ENCODE assay signal across 21 cellular contexts in genomic region chr6:45951771-45952529, GRCh38.
DNase-seq lines count a peak whose midpoint lies in the region; ATAC-seq and TF ChIP-seq lines count a peak whose summit lies in the region.
"Had no signal": no experiment of that assay in that cellular context is flagged by ENCODE, and none has a peak within 500 bp of the region (broad histone marks: within the 10 kb centered on the region; RNA-seq: fewer than 3 reads in every experiment).

No MANE protein-coding gene starts in this region.

- H3K4me2 ChIP-seq in neural progenitor cell: no peak overlapping the region

- H3K4me3 ChIP-seq in heart right ventricle: peak overlapping the region in 1 of 10 donors; percentile 2
- H3K4me3 ChIP-seq in right atrium auricular region: no peak overlapping the region
- no peak overlapping the region for H3K4me3 ChIP-seq in fibroblast of villous mesenchyme (ENCODE audit: low read depth, low read length)
- no peak overlapping the region for H3K4me3 ChIP-seq in neural progenitor cell
- H3K4me3 ChIP-seq in upper lobe of right lung: no peak overlapping the region
- H3K4me3 ChIP-seq in tibial nerve: no peak overlapping the region
- H3K4me3 ChIP-seq: breast epithelium, esophagus squamous epithelium had no signal

- DNase-seq in heart right ventricle (no peak), right atrium auricular region (ENCODE audit: low spot score) (no peak), fibroblast of villous mesenchyme (ENCODE audit: low read depth) (peak; percentile 39), neural progenitor cell (ENCODE audit: low spot score) (no peak), upper lobe of right lung (no peak), tibial nerve (ENCODE audit: low spot score in 2 of 2) (no peak), SIG-M5 treated with dmso at 0.1 percent for 504 hours (lab: John Stamatoyannopoulos, UW; ENCODE audit: unreplicated experiment) (no peak), NCI-H226 (no peak)
- DNase-seq: ACHN; activated CD4-positive, alpha-beta memory T cell treated with anti-CD3 and anti-CD28 coated beads, Interleukin-2, amount 10 ng/mL, durations not matched to agents 7 days and 5 days; activated T-cell treated with anti-CD3 and anti-CD28 coated beads, Interleukin-2, amount 50 U/mL, for 48 hours; CD4-positive, alpha-beta T cell; esophagus squamous epithelium; hypothalamus; Kasumi-1; NCI-H1105 treated with DMSO at 0.1 percent for 48 hours; stimulated activated naive B cell treated with anti-CD40 and anti-IgM and Interleukin-4, amounts not matched to agents 10 μg/mL and 1 μg/mL and 100 μg/mL, for 72 hours; T-helper 1 cell had no signal

- no peaks in the 10 kb centered on the region for H3K79me2 ChIP-seq in neural progenitor cell (ENCODE audit: low read depth)

- H3K36me3 Mint-ChIP-seq in neural progenitor cell: no peaks in the 10 kb centered on the region

- H3K36me3 ChIP-seq in heart right ventricle: peaks cover 0 to 73% (median 27%) of the 10 kb centered on the region in 9 donors
- peaks cover 36% of the 10 kb centered on the region for H3K36me3 ChIP-seq in right atrium auricular region
- no peaks in the 10 kb centered on the region for H3K36me3 ChIP-seq in neural progenitor cell
- no peaks in the 10 kb centered on the region for H3K36me3 ChIP-seq in upper lobe of right lung
- H3K36me3 ChIP-seq in tibial nerve: no peaks in the 10 kb centered on the region
- H3K36me3 ChIP-seq: breast epithelium, esophagus squamous epithelium had no signal

- H3K9ac ChIP-seq in neural progenitor cell: no peak overlapping the region

- TF ChIP-seq CTCF in heart right ventricle (IDR thresholded peaks at IDR 0.05) (no peak), right atrium auricular region (IDR thresholded peaks at IDR 0.05) (no peak), fibroblast of villous mesenchyme (IDR thresholded peaks at IDR 0.05; ENCODE audit: insufficient read depth, low read depth, low read length) (no peak), neural progenitor cell (IDR thresholded peaks at IDR 0.05) (no peak), upper lobe of right lung (IDR thresholded peaks at IDR 0.05) (no peak), tibial nerve (IDR thresholded peaks at IDR 0.05) (no peak)

- H3K27me3 ChIP-seq in heart right ventricle (no peaks in the 10 kb centered on the region), right atrium auricular region (no peaks in the 10 kb centered on the region), neural progenitor cell (no peaks in the 10 kb centered on the region), upper lobe of right lung (no peaks in the 10 kb centered on the region), tibial nerve (no peaks in the 10 kb centered on the region)
- H3K27me3 ChIP-seq: breast epithelium had no signal

- TF ChIP-seq POLR2A in tibial nerve (IDR thresholded peaks at IDR 0.05): no peak

- H3K9me3 Mint-ChIP-seq in neural progenitor cell: no peaks in the 10 kb centered on the region
- H3K9me3 Mint-ChIP-seq: activated CD4-positive, alpha-beta memory T cell treated with anti-CD3 and anti-CD28 coated beads, Interleukin-2, amount 10 ng/mL, durations not matched to agents 7 days and 5 days; activated naive CD4-positive, alpha-beta T cell treated with anti-CD3 and anti-CD28 coated beads, Interleukin-2, amount 50 U/mL, for 72 hours; CD4-positive, alpha-beta T cell; stimulated activated naive B cell treated with anti-CD40 and anti-IgM and Interleukin-4, amounts not matched to agents 10 μg/mL and 1 μg/mL and 100 μg/mL, for 72 hours had no signal

- H3K9me3 ChIP-seq in heart right ventricle (no peaks in the 10 kb centered on the region), right atrium auricular region (no peaks in the 10 kb centered on the region), neural progenitor cell (ENCODE audit: low read depth) (no peaks in the 10 kb centered on the region), upper lobe of right lung (no peaks in the 10 kb centered on the region), tibial nerve (no peaks in the 10 kb centered on the region)
- H3K9me3 ChIP-seq: breast epithelium, esophagus squamous epithelium had no signal

- 41 to 51% methylated on average over 10 of the region's 10 CpGs for WGBS in heart right ventricle, 2 donors
- 48 to 55% methylated on average over 10 of the region's 10 CpGs for WGBS in tibial nerve, 2 donors

- no peak overlapping the region for H3K27ac Mint-ChIP-seq in neural progenitor cell
- H3K27ac Mint-ChIP-seq: activated CD4-positive, alpha-beta memory T cell treated with anti-CD3 and anti-CD28 coated beads, Interleukin-2, amount 10 ng/mL, durations not matched to agents 7 days and 5 days; activated naive CD4-positive, alpha-beta T cell treated with anti-CD3 and anti-CD28 coated beads, Interleukin-2, amount 50 U/mL, for 72 hours; CD4-positive, alpha-beta T cell; stimulated activated naive B cell treated with anti-CD40 and anti-IgM and Interleukin-4, amounts not matched to agents 10 μg/mL and 1 μg/mL and 100 μg/mL, for 72 hours had no signal

- H3K4me1 Mint-ChIP-seq in neural progenitor cell: peaks cover 6% of the 10 kb centered on the region
- H3K4me1 Mint-ChIP-seq: activated CD4-positive, alpha-beta memory T cell treated with anti-CD3 and anti-CD28 coated beads, Interleukin-2, amount 10 ng/mL, durations not matched to agents 7 days and 5 days had no signal

- no peaks in the 10 kb centered on the region for H4K20me1 ChIP-seq in neural progenitor cell (ENCODE audit: low read depth)

- H3K27ac ChIP-seq in heart right ventricle: peak overlapping the region in 7 of 10 donors; percentile 29 to 81 (median 50)
- peak overlapping the region in 1 of 2 donors; percentile 16 for H3K27ac ChIP-seq in right atrium auricular region
- no peak overlapping the region for H3K27ac ChIP-seq in neural progenitor cell
- peak overlapping the region; percentile 44 for H3K27ac ChIP-seq in upper lobe of right lung
- H3K27ac ChIP-seq in tibial nerve: peak overlapping the region in 2 of 4 donors; percentile 13 to 40
- H3K27ac ChIP-seq: breast epithelium, esophagus squamous epithelium, VCaP had no signal

- H3F3A ChIP-seq in neural progenitor cell (ENCODE audit: low read depth): no peaks in the 10 kb centered on the region

- intact Hi-C loops in heart right ventricle (cut with DNase I): loop anchor here in 1 of 10 donors (5.0 kb wide), 1 partner anchor 60 kb away; no protein-coding TSS in a partner anchor
- intact Hi-C loops in upper lobe of right lung (cut with DNase I): no loop called here

- no peak for TF ChIP-seq EP300 in tibial nerve (IDR thresholded peaks at IDR 0.05)

- peak overlapping the region; percentile 44 for H2AFZ ChIP-seq in neural progenitor cell (replicated peaks)

- H3K4me3 Mint-ChIP-seq in neural progenitor cell: no peak overlapping the region
- H3K4me3 Mint-ChIP-seq: activated CD4-positive, alpha-beta memory T cell treated with anti-CD3 and anti-CD28 coated beads, Interleukin-2, amount 10 ng/mL, durations not matched to agents 7 days and 5 days; CD4-positive, alpha-beta T cell; stimulated activated naive B cell treated with anti-CD40 and anti-IgM and Interleukin-4, amounts not matched to agents 10 μg/mL and 1 μg/mL and 100 μg/mL, for 72 hours had no signal

- H3K4me1 ChIP-seq in heart right ventricle (peaks cover 3 to 97% (median 66%) of the 10 kb centered on the region in 9 donors), right atrium auricular region (peaks cover 0 to 47% of the 10 kb centered on the region in 2 donors), neural progenitor cell (peaks cover 14% of the 10 kb centered on the region), upper lobe of right lung (no peaks in the 10 kb centered on the region), tibial nerve (peaks cover 0 to 17% (median 0%) of the 10 kb centered on the region in 4 donors)
- H3K4me1 ChIP-seq: breast epithelium, esophagus squamous epithelium had no signal

- peaks cover 2% of the 10 kb centered on the region for H3K27me3 Mint-ChIP-seq in neural progenitor cell (ENCODE audit: insufficient read depth, low read depth)
- H3K27me3 Mint-ChIP-seq: activated CD4-positive, alpha-beta memory T cell treated with anti-CD3 and anti-CD28 coated beads, Interleukin-2, amount 10 ng/mL, durations not matched to agents 7 days and 5 days; CD4-positive, alpha-beta T cell had no signal

- ATAC-seq in heart right ventricle (peak in 7 of 8 donors; percentile 10 to 55 (median 34)), upper lobe of right lung (peak; percentile 78)
- ATAC-seq: activated naive CD4-positive, alpha-beta T cell treated with anti-CD3 and anti-CD28 coated beads, Interleukin-2, amount 50 U/mL, for 72 hours; stimulated activated naive B cell treated with anti-CD40 and anti-IgM and Interleukin-4, amounts not matched to agents 10 μg/mL and 1 μg/mL and 100 μg/mL, for 72 hours had no signal
